Comparison of ENCODE assay signal across 23 cellular contexts in the genomic region with DNA sequence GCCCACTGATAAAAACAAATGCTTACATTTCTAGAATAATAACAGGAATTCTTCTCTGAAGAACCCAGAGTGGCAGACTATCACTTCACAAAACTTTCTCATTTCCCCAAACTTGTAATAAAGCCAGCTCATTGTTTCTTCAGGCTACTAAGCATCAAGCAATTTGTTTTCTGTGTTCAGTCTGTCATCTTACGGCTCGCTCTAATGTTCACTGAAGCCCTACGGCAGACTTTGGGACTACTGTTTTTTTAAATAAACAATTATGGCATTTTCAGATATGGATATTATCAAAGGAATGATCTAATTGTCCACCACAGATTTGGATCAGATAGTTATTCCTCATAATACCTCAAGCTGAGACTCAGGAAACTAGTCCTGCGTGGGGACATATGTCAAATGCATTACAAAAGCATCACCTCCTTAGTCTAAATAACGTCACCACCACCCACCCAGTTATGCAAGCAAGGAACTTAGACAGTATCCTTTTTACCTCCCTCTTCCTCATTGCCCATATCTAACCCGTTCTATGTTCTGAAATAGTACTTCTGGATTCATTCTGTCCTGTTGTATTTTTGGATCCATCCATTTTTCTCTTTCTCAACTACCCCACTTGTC.
"Had no signal": no experiment of that assay in that cellular context is flagged by ENCODE, and none has a peak within 500 bp of the region (broad histone marks: within the 10 kb centered on the region; RNA-seq: fewer than 3 reads in every experiment).

No MANE protein-coding gene starts in this region.

- H3K4me3 ChIP-seq: dorsolateral prefrontal cortex, gastrocnemius medialis, mucosa of descending colon, neural progenitor cell, psoas muscle, sigmoid colon, thyroid gland had no signal

- H3K36me3 Mint-ChIP-seq: activated naive CD8-positive, alpha-beta T cell treated with anti-CD3 and anti-CD28 coated beads, Interleukin-2, amount 10 ng/mL, durations not matched to agents 7 days and 5 days; naive B cell; neural progenitor cell had no signal

- H3K4me3 Mint-ChIP-seq: activated CD8-positive, alpha-beta T cell treated with anti-CD3 and anti-CD28 coated beads for 36 hours; activated naive CD8-positive, alpha-beta T cell treated with anti-CD3 and anti-CD28 coated beads, Interleukin-2, amount 10 ng/mL, durations not matched to agents 7 days and 5 days; activated T-helper 17 cell treated with anti-CD3 and anti-CD28 coated beads, Interleukin-2, amount 50 U/mL, for 72 hours; endodermal cell; naive B cell; neural progenitor cell had no signal

- DNase-seq: activated CD4-positive, alpha-beta T cell treated with anti-CD3 and anti-CD28 coated beads for 48 hours; activated CD4-positive, CD25-positive, alpha-beta regulatory T cell; activated CD8-positive, alpha-beta T cell treated with anti-CD3 and anti-CD28 coated beads for 36 hours; activated naive CD4-positive, alpha-beta T cell; activated naive CD8-positive, alpha-beta T cell treated with anti-CD3 and anti-CD28 coated beads, Interleukin-2, amount 10 ng/mL, durations not matched to agents 7 days and 5 days; activated T-cell treated with anti-CD3 and anti-CD28 coated beads, Interleukin-2, amount 50 U/mL, for 1 hour; amygdala; dorsolateral prefrontal cortex; endodermal cell; erythroblast; gastrocnemius medialis; mesenchymal stem cell; mucosa of descending colon; naive B cell; psoas muscle; sigmoid colon; stimulated activated CD8-positive, alpha-beta memory T cell treated with anti-CD3 and anti-CD28 coated beads, Interleukin-4, amount 100 ng/mL, for 48 hours; stimulated activated naive CD4-positive, alpha-beta T cell; T-helper 1 cell; T-helper 9 cell; thyroid gland had no signal

- H3K4me1 Mint-ChIP-seq: activated naive CD8-positive, alpha-beta T cell treated with anti-CD3 and anti-CD28 coated beads, Interleukin-2, amount 10 ng/mL, durations not matched to agents 7 days and 5 days; activated T-helper 17 cell treated with anti-CD3 and anti-CD28 coated beads, Interleukin-2, amount 50 U/mL, for 72 hours; endodermal cell; neural progenitor cell had no signal

- ATAC-seq: activated CD8-positive, alpha-beta T cell treated with anti-CD3 and anti-CD28 coated beads for 36 hours; activated T-helper 17 cell treated with anti-CD3 and anti-CD28 coated beads, Interleukin-2, amount 50 U/mL, for 72 hours; gastrocnemius medialis; mucosa of descending colon; psoas muscle had no signal

- H3K9me3 Mint-ChIP-seq: activated CD8-positive, alpha-beta T cell treated with anti-CD3 and anti-CD28 coated beads for 36 hours; activated naive CD8-positive, alpha-beta T cell treated with anti-CD3 and anti-CD28 coated beads, Interleukin-2, amount 10 ng/mL, durations not matched to agents 7 days and 5 days; activated T-helper 17 cell treated with anti-CD3 and anti-CD28 coated beads, Interleukin-2, amount 50 U/mL, for 72 hours; endodermal cell; naive B cell; neural progenitor cell had no signal

- H3K27ac Mint-ChIP-seq: activated CD8-positive, alpha-beta T cell treated with anti-CD3 and anti-CD28 coated beads for 36 hours; activated naive CD8-positive, alpha-beta T cell treated with anti-CD3 and anti-CD28 coated beads, Interleukin-2, amount 10 ng/mL, durations not matched to agents 7 days and 5 days; activated T-helper 17 cell treated with anti-CD3 and anti-CD28 coated beads, Interleukin-2, amount 50 U/mL, for 72 hours; endodermal cell; neural progenitor cell had no signal

- H3K27me3 Mint-ChIP-seq: activated CD8-positive, alpha-beta T cell treated with anti-CD3 and anti-CD28 coated beads for 36 hours; activated T-helper 17 cell treated with anti-CD3 and anti-CD28 coated beads, Interleukin-2, amount 50 U/mL, for 72 hours; naive B cell had no signal
